8 cellular contexts compared by ENCODE assay signal in genomic region chr19:36915992-36916830, GRCh38. TPM values are rescaled to one million over a fixed set of nuclear protein-coding genes. Genes with fewer than 3 reads are reported as not detected.
DNase-seq lines count a peak whose midpoint lies in the region; ATAC-seq and TF ChIP-seq lines count a peak whose summit lies in the region.

TSS of gene ZNF568 (plus strand) at chr19:36916332. CDS start at chr19:36922771, 6,439 bp downstream.
TSS of gene ZNF829 (minus strand) at chr19:36916291. CDS start at chr19:36915167, 1,124 bp downstream.

- in situ Hi-C loops in mammary epithelial cell (cut with MboI; ENCODE audit: low sequenced_read_pairs in 2 of 2), result no loop called here

- BruUV-seq in mammary epithelial cell (replicated peaks; lab: Mats Ljungman, UMichigan), result TSS peak; percentile 29

- H3K27me3 ChIP-seq in mammary epithelial cell (ENCODE audit: insufficient read depth, low read length), result no peaks in the 10 kb centered on the region
- H3K27me3 ChIP-seq in iPS-20b (ENCODE audit: insufficient read depth, low read length), result no peaks in the 10 kb centered on the region
- no peaks in the 10 kb centered on the region for H3K27me3 ChIP-seq in skeletal muscle tissue (ENCODE audit: control insufficient read depth in 3 of 3, insufficient read depth in 3 of 3, low read length in 3 of 3)

- dilution Hi-C loops in mammary epithelial cell (cut with HindIII; ENCODE audit: low sequenced_read_pairs), result no loop called here

- WGBS in mammary epithelial cell (ENCODE audit: low coverage, missing lambda C conversion rate), result 3% methylated on average over 29 of the region's 57 CpGs

- peak within 1 kb of the TSS; percentile 49 for H3K4me2 ChIP-seq in mammary epithelial cell (ENCODE audit: insufficient read depth, low read depth, low read length)

- intact Hi-C loops in mammary epithelial cell (cut with micrococcal nuclease), result loop anchor here (1.0 to 5.0 kb wide), 5 partner anchors 64 to 413 kb away; partner anchors contain the start of genes ZNF345, ZNF585A, ZNF585B and ZNF790

- H3K79me2 ChIP-seq in mammary epithelial cell (ENCODE audit: insufficient read depth, low read length), result no peaks in the 10 kb centered on the region

- H3K9me3 ChIP-seq in mammary epithelial cell (replicated peaks; ENCODE audit: insufficient read depth, low read length), result peaks cover 12% of the 10 kb centered on the region
- H3K9me3 ChIP-seq in iPS-20b (ENCODE audit: insufficient read depth, low read depth, low read length), result peaks cover 78% of the 10 kb centered on the region
- H3K9me3 ChIP-seq in skeletal muscle tissue (ENCODE audit: control insufficient read depth in 3 of 3, low read length in 3 of 3), result peaks cover 2 to 5% (median 4%) of the 10 kb centered on the region in 3 donors

- peak within 1 kb of the TSS; percentile 99 for H2AFZ ChIP-seq in mammary epithelial cell (ENCODE audit: low read depth, low read length)

- H3K9ac ChIP-seq in mammary epithelial cell (ENCODE audit: insufficient read depth, low read length), result peak within 1 kb of the TSS; percentile 34
- peak within 1 kb of the TSS; percentile 76; the same call in 1 of the 2 replicates for H3K9ac ChIP-seq in iPS-20b (ENCODE audit: low read depth, low read length)
- peak within 1 kb of the TSS; percentile 76 to 88 (median 87) for H3K9ac ChIP-seq in skeletal muscle tissue (ENCODE audit: low read depth in 1 of 3, low read length in 3 of 3)

- H3K4me3 ChIP-seq in WI38 (ENCODE audit: low read depth, low read length) (peak within 1 kb of the TSS; percentile 71), mammary epithelial cell (replicated peaks in 1 of 3; ENCODE audit: insufficient read depth in 1 of 3, low read depth in 2 of 3, low read length in 3 of 3) (peak within 1 kb of the TSS; percentile 44 to 81 (median 75)), iPS-20b (ENCODE audit: low read length) (peak within 1 kb of the TSS; percentile 98), skeletal muscle tissue (ENCODE audit: low read length in 3 of 3) (peak within 1 kb of the TSS; percentile 68 to 95 (median 83))

- CTCF ChIA-PET in mammary epithelial cell (lab: Charles Lee; ENCODE audit: low non-redundant PET), result no interaction called here

- DNase-seq in NCI-H187 (lab: John Stamatoyannopoulos, UW) (peak; percentile 78 to 80), mammary epithelial cell (peak; percentile 89)

- TF ChIP-seq POLR2A in GM10847 (IDR thresholded peaks at IDR 0.05; ENCODE audit: extremely low read depth, insufficient read length), result peak; percentile 17

- ATAC-seq in HG02623 (IDR thresholded peaks at IDR 0.05; ENCODE audit: unreplicated experiment) (peak; percentile 87), GM18870 (IDR thresholded peaks at IDR 0.05; ENCODE audit: unreplicated experiment) (no peak)

- H3K36me3 ChIP-seq in mammary epithelial cell (ENCODE audit: insufficient read depth, low read length) (no peaks in the 10 kb centered on the region), iPS-20b (ENCODE audit: insufficient read depth, low read depth, low read length) (peaks cover 11% of the 10 kb centered on the region; the same call in 1 of the 2 replicates), skeletal muscle tissue (ENCODE audit: control insufficient read depth in 3 of 3, insufficient read depth in 3 of 3, low read length in 3 of 3) (peaks cover 19 to 34% (median 31%) of the 10 kb centered on the region in 3 donors)

- no peaks in the 10 kb centered on the region for H3K4me1 ChIP-seq in mammary epithelial cell (ENCODE audit: insufficient read depth, low read length)
- no peaks in the 10 kb centered on the region for H3K4me1 ChIP-seq in iPS-20b (ENCODE audit: insufficient read depth, low read length)
- H3K4me1 ChIP-seq in skeletal muscle tissue (ENCODE audit: control insufficient read depth in 3 of 3, insufficient read depth in 3 of 3, low read length in 3 of 3), result peaks cover 7 to 11% (median 7%) of the 10 kb centered on the region in 3 donors

- no peaks in the 10 kb centered on the region for H4K20me1 ChIP-seq in mammary epithelial cell (ENCODE audit: insufficient read depth, low read length)

- H3K27ac ChIP-seq in mammary epithelial cell (ENCODE audit: insufficient read depth, low read depth, low read length) (peak within 1 kb of the TSS; percentile 64), iPS-20b (ENCODE audit: low read length) (no peak within 1 kb of the TSS), skeletal muscle tissue (ENCODE audit: low read depth, low read length) (peak within 1 kb of the TSS; percentile 83)

- peak; percentile 65 for TF ChIP-seq CTCF in WI38 (IDR thresholded peaks at IDR 0.05; ENCODE audit: low read depth, low read length)
- TF ChIP-seq CTCF in mammary epithelial cell (conservative IDR thresholded peaks at IDR 0.05 in 1 of 2, IDR thresholded peaks at IDR 0.05 in 1 of 2; ENCODE audit: extremely low read depth in 1 of 2, insufficient read depth in 1 of 2, low read depth in 1 of 2, low read length in 2 of 2), result peak; percentile 31 to 73

RNA-seq across cellular contexts. Expression of gene ZNF568, which starts in this region (rescaled TPM):
- total RNA-seq in mammary epithelial cell (10 to 100 TPM in 1 of 2 donors, 1 to 10 TPM in 1; 9.4 to 15.7 TPM), skeletal muscle tissue (23.0 TPM)
- 1.9 TPM for polyA plus RNA-seq in mammary epithelial cell
- polyA minus RNA-seq in mammary epithelial cell, result not detected

RNA-seq across cellular contexts. Expression of gene ZNF829, which starts in this region (rescaled TPM):
- 1 to 10 TPM; 5.1 to 6.0 TPM for total RNA-seq in mammary epithelial cell
- polyA plus RNA-seq in mammary epithelial cell, result 0.62 TPM
- not detected for polyA minus RNA-seq in mammary epithelial cell
- total RNA-seq in skeletal muscle tissue, result 1.6 TPM

Comparison
In these comparisons a context has a peak if more than half of its experiments do, and no peak if none do; other contexts are left out.
1. H3K9ac ChIP-seq: peak in every context shown above with its lines; median percentile 87 in skeletal muscle tissue; 76 in iPS-20b; 34 in mammary epithelial cell.